ENCODE assay signal across 17 cellular contexts in the genomic region with DNA sequence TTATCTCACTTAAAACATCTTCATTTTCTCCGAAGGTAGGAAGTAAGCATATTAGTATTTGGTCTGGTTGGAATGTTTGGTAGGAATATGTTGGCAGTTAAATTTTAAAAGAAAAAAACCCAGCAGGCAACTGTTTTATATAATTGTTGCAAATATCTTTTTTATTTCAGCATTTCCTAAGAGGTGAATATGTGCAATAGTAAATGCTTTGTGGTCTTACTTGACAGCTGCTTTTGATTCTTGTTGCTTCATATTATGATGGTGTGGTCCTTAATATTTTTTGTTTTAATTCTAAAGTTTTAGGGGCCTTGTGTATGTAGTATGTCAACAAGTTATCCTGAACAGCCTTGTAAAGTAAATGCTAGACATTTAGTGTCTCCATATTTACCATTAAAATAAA. TPM values are rescaled to one million over a fixed set of nuclear protein-coding genes. Genes with fewer than 3 reads are reported as not detected.
A peak's percentile ranks its signal among the peaks of the same experiment; 100 is the strongest.
DNase-seq lines count a peak whose midpoint lies in the region; ATAC-seq and TF ChIP-seq lines count a peak whose summit lies in the region.
"Had no signal": no experiment of that assay in that cellular context is flagged by ENCODE, and none has a peak within 500 bp of the region (broad histone marks: within the 10 kb centered on the region; RNA-seq: fewer than 3 reads in every experiment).

No MANE protein-coding gene starts in this region.

- no CpG with 5 or more reads among the region's 1 CpG for WGBS in mesenchymal stem cell
- 30 to 63% methylated on average over 1 of the region's 1 CpG for WGBS in gastroesophageal sphincter (ENCODE audit: low coverage in 1 of 2), 2 donors

- H3K4me2 ChIP-seq in mesenchymal stem cell (ENCODE audit: low read length, poor library complexity, severe bottlenecking) = no peak overlapping the region
- no peak overlapping the region for H3K4me2 ChIP-seq in neural progenitor cell

- CTCF ChIA-PET in WTC11 (lab: Charles Lee) = no interaction called here

- no peak overlapping the region for H2BK120ac ChIP-seq in mesenchymal stem cell (ENCODE audit: low read depth, low read length)

- TF ChIP-seq POLR2A in gastroesophageal sphincter (IDR thresholded peaks at IDR 0.05) = no peak

- no peak overlapping the region for H2BK15ac ChIP-seq in mesenchymal stem cell (ENCODE audit: low read depth, poor library complexity, severe bottlenecking)

- no peaks in the 10 kb centered on the region for H3K9me3 Mint-ChIP-seq in stimulated activated naive CD8-positive, alpha-beta T cell treated with anti-CD3 and anti-CD28 coated beads, Interleukin-15, Interleukin-2, amounts not matched to agents 100 ng/mL and 50 ng/mL, for 24 hours
- H3K9me3 Mint-ChIP-seq in activated T-helper 17 cell treated with anti-CD3 and anti-CD28 coated beads, Interleukin-2, amount 50 U/mL, for 72 hours = no peaks in the 10 kb centered on the region
- H3K9me3 Mint-ChIP-seq in WTC11 = no peaks in the 10 kb centered on the region
- no peaks in the 10 kb centered on the region for H3K9me3 Mint-ChIP-seq in neural progenitor cell

- TF ChIP-seq CTCF in WTC11 (IDR thresholded peaks at IDR 0.05) (no peak), neural progenitor cell (IDR thresholded peaks at IDR 0.05) (no peak), gastroesophageal sphincter (IDR thresholded peaks at IDR 0.05) (no peak)

- peaks cover 8% of the 10 kb centered on the region for H4K20me1 ChIP-seq in neural progenitor cell (ENCODE audit: low read depth)

- no peak overlapping the region for H4K8ac ChIP-seq in mesenchymal stem cell (ENCODE audit: low read length)

- H3K4me1 ChIP-seq in mesenchymal stem cell (ENCODE audit: control insufficient read depth, insufficient read depth, low read depth, low read length) (peaks cover 9% of the 10 kb centered on the region), neural progenitor cell (no peaks in the 10 kb centered on the region), gastroesophageal sphincter (peaks cover 0 to 58% (median 26%) of the 10 kb centered on the region in 3 donors)

- H2BK5ac ChIP-seq in mesenchymal stem cell (ENCODE audit: low read depth, low read length, poor library complexity, severe bottlenecking) = no peak overlapping the region

- ATAC-seq in stimulated activated naive CD8-positive, alpha-beta T cell treated with anti-CD3 and anti-CD28 coated beads, Interleukin-15, Interleukin-2, amounts not matched to agents 100 U/mL and 50 U/mL, for 24 hours = no peak
- ATAC-seq in activated T-helper 17 cell treated with anti-CD3 and anti-CD28 coated beads, Interleukin-2, amount 50 U/mL, for 72 hours (replicated peaks) = no peak
- ATAC-seq in WTC11 (no peak), GM21367 (IDR thresholded peaks at IDR 0.05; ENCODE audit: unreplicated experiment) (no peak), gastroesophageal sphincter (no peak)
- ATAC-seq: foreskin keratinocyte, mucosa of descending colon had no signal

- H3K14ac ChIP-seq in mesenchymal stem cell (ENCODE audit: low read length in 2 of 2) = no peak overlapping the region

- H3K27me3 Mint-ChIP-seq in stimulated activated naive CD8-positive, alpha-beta T cell treated with anti-CD3 and anti-CD28 coated beads, Interleukin-15, Interleukin-2, amounts not matched to agents 100 ng/mL and 50 ng/mL, for 24 hours = no peaks in the 10 kb centered on the region
- H3K27me3 Mint-ChIP-seq in activated T-helper 17 cell treated with anti-CD3 and anti-CD28 coated beads, Interleukin-2, amount 50 U/mL, for 72 hours = no peaks in the 10 kb centered on the region
- H3K27me3 Mint-ChIP-seq in WTC11 (ENCODE audit: low read depth) = no peaks in the 10 kb centered on the region
- H3K27me3 Mint-ChIP-seq in neural progenitor cell (ENCODE audit: insufficient read depth, low read depth) = peaks cover 4% of the 10 kb centered on the region
- H3K27me3 Mint-ChIP-seq: progenitor cell of endocrine pancreas had no signal

- no peaks in the 10 kb centered on the region for H3K27me3 ChIP-seq in mesenchymal stem cell (ENCODE audit: control insufficient read depth in 1 of 2, insufficient read depth in 1 of 2, low read length in 2 of 2)
- H3K27me3 ChIP-seq in neural progenitor cell = no peaks in the 10 kb centered on the region
- no peaks in the 10 kb centered on the region for H3K27me3 ChIP-seq in gastroesophageal sphincter
- H3K27me3 ChIP-seq: dorsolateral prefrontal cortex, foreskin keratinocyte had no signal

- no peak overlapping the region for H2AK5ac ChIP-seq in mesenchymal stem cell (ENCODE audit: low read length, severe bottlenecking)

- H3K27ac Mint-ChIP-seq in stimulated activated naive CD8-positive, alpha-beta T cell treated with anti-CD3 and anti-CD28 coated beads, Interleukin-15, Interleukin-2, amounts not matched to agents 100 ng/mL and 50 ng/mL, for 24 hours = peak overlapping the region; percentile 87
- H3K27ac Mint-ChIP-seq in activated T-helper 17 cell treated with anti-CD3 and anti-CD28 coated beads, Interleukin-2, amount 50 U/mL, for 72 hours = peak overlapping the region; percentile 82
- H3K27ac Mint-ChIP-seq in WTC11 (no peak overlapping the region), neural progenitor cell (no peak overlapping the region)

- H3K4me1 Mint-ChIP-seq in stimulated activated naive CD8-positive, alpha-beta T cell treated with anti-CD3 and anti-CD28 coated beads, Interleukin-15, Interleukin-2, amounts not matched to agents 100 ng/mL and 50 ng/mL, for 24 hours (ENCODE audit: low read depth) = peaks cover 62% of the 10 kb centered on the region
- peaks cover 25% of the 10 kb centered on the region for H3K4me1 Mint-ChIP-seq in activated T-helper 17 cell treated with anti-CD3 and anti-CD28 coated beads, Interleukin-2, amount 50 U/mL, for 72 hours
- peaks cover 4% of the 10 kb centered on the region for H3K4me1 Mint-ChIP-seq in WTC11
- H3K4me1 Mint-ChIP-seq in neural progenitor cell = peaks cover 8% of the 10 kb centered on the region

- peaks cover 17 to 49% of the 10 kb centered on the region in 2 experiments for H3K36me3 ChIP-seq in mesenchymal stem cell (ENCODE audit: control insufficient read depth in 1 of 2, insufficient read depth in 2 of 2, low read depth in 1 of 2, low read length in 2 of 2)
- no peaks in the 10 kb centered on the region for H3K36me3 ChIP-seq in neural progenitor cell
- peaks cover 2 to 34% of the 10 kb centered on the region in 2 donors for H3K36me3 ChIP-seq in gastroesophageal sphincter

- POLR2A ChIA-PET in WTC11 (lab: Charles Lee) = no interaction called here

- H2AFZ ChIP-seq in mesenchymal stem cell (ENCODE audit: low read depth, low read length) (no peak overlapping the region), neural progenitor cell (replicated peaks) (no peak overlapping the region)

- no peak overlapping the region for H3K18ac ChIP-seq in mesenchymal stem cell (ENCODE audit: low read depth in 1 of 2, low read length in 2 of 2)

- H3K27ac ChIP-seq in mesenchymal stem cell (ENCODE audit: low read length, poor library complexity, severe bottlenecking) = no peak overlapping the region
- H3K27ac ChIP-seq in neural progenitor cell = no peak overlapping the region
- peak overlapping the region in 2 of 4 donors; percentile 28 to 58 for H3K27ac ChIP-seq in gastroesophageal sphincter
- H3K27ac ChIP-seq: foreskin keratinocyte had no signal

- H3K4me3 Mint-ChIP-seq in stimulated activated naive CD8-positive, alpha-beta T cell treated with anti-CD3 and anti-CD28 coated beads, Interleukin-15, Interleukin-2, amounts not matched to agents 100 ng/mL and 50 ng/mL, for 24 hours = peak overlapping the region; percentile 9
- H3K4me3 Mint-ChIP-seq in activated T-helper 17 cell treated with anti-CD3 and anti-CD28 coated beads, Interleukin-2, amount 50 U/mL, for 72 hours = peak overlapping the region; percentile 78
- H3K4me3 Mint-ChIP-seq in WTC11 (no peak overlapping the region), neural progenitor cell (no peak overlapping the region)

- H3K36me3 Mint-ChIP-seq in stimulated activated naive CD8-positive, alpha-beta T cell treated with anti-CD3 and anti-CD28 coated beads, Interleukin-15, Interleukin-2, amounts not matched to agents 100 ng/mL and 50 ng/mL, for 24 hours (ENCODE audit: low read depth) = peaks cover 37% of the 10 kb centered on the region
- H3K36me3 Mint-ChIP-seq in activated T-helper 17 cell treated with anti-CD3 and anti-CD28 coated beads, Interleukin-2, amount 50 U/mL, for 72 hours (ENCODE audit: low read depth) = peaks cover 65% of the 10 kb centered on the region
- H3K36me3 Mint-ChIP-seq in WTC11 (peaks cover 6% of the 10 kb centered on the region; the same call in 1 of the 2 replicates), neural progenitor cell (peaks cover 2% of the 10 kb centered on the region)

- H3K4me3 ChIP-seq in mesenchymal stem cell (ENCODE audit: insufficient read depth in 1 of 2, low read depth in 1 of 2, low read length in 2 of 2) = peak overlapping the region in 1 of 2 experiments; percentile 48
- H3K4me3 ChIP-seq in neural progenitor cell = no peak overlapping the region
- H3K4me3 ChIP-seq in gastroesophageal sphincter = no peak overlapping the region
- H3K4me3 ChIP-seq: mucosa of descending colon had no signal

- H3K9ac ChIP-seq in mesenchymal stem cell (ENCODE audit: low read length) (peak overlapping the region; percentile 80), neural progenitor cell (no peak overlapping the region)

- TF ChIP-seq EP300 in gastroesophageal sphincter (IDR thresholded peaks at IDR 0.05) = no peak

- H4K91ac ChIP-seq in mesenchymal stem cell (ENCODE audit: low read length) = no peak overlapping the region

- H3F3A ChIP-seq in neural progenitor cell (ENCODE audit: low read depth) = no peaks in the 10 kb centered on the region

- DNase-seq in stimulated activated naive CD8-positive, alpha-beta T cell treated with anti-CD3 and anti-CD28 coated beads, Interleukin-15, Interleukin-2, amounts not matched to agents 100 U/mL and 50 U/mL, for 24 hours = no peak
- DNase-seq in mesenchymal stem cell (no peak), WTC11 (ENCODE audit: low spot score) (no peak), neural progenitor cell (ENCODE audit: low spot score) (no peak)
- DNase-seq: aorta, dorsolateral prefrontal cortex, foreskin keratinocyte, mucosa of descending colon, NCI-H1694 treated with DMSO at 0.1 percent for 48 hours, NCI-H526 treated with DMSO at 0.1 percent for 48 hours, RPMI8226, T-helper 9 cell had no signal

- H2BK12ac ChIP-seq in mesenchymal stem cell (ENCODE audit: low read length in 2 of 2) = no peak overlapping the region

- peaks cover 34% of the 10 kb centered on the region for H3K79me2 ChIP-seq in neural progenitor cell (ENCODE audit: low read depth)

- H3K4ac ChIP-seq in mesenchymal stem cell (ENCODE audit: low read depth in 1 of 2, low read length in 2 of 2) = no peak overlapping the region

- no peak overlapping the region for H3K23ac ChIP-seq in mesenchymal stem cell (ENCODE audit: low read length in 2 of 2)

- H3K9me3 ChIP-seq in mesenchymal stem cell (ENCODE audit: control insufficient read depth, low read length) (no peaks in the 10 kb centered on the region), neural progenitor cell (ENCODE audit: low read depth) (no peaks in the 10 kb centered on the region), gastroesophageal sphincter (no peaks in the 10 kb centered on the region)
- H3K9me3 ChIP-seq: mucosa of descending colon had no signal

- H3K79me1 ChIP-seq in mesenchymal stem cell (replicated peaks; ENCODE audit: low read length, poor library complexity, severe bottlenecking) = peaks cover 15% of the 10 kb centered on the region

RNA-seq across cellular contexts. Expression of gene TRAFD1, which starts 6.3 kb away (rescaled TPM):
- total RNA-seq in activated T-helper 17 cell treated with anti-CD3 and anti-CD28 coated beads, Interleukin-2, amount 50 U/mL, for 72 hours = 10 to 100 TPM; 29.7 to 50.0 TPM
- 26.0 TPM for polyA plus RNA-seq in mesenchymal stem cell (2013, experiment 1 of 2)
- 24.7 TPM for polyA plus RNA-seq in mesenchymal stem cell (2013, experiment 2 of 2)
- total RNA-seq in WTC11 (2021) (24.8 to 25.8 TPM (median 25.1 TPM) in 3 replicates), neural progenitor cell (ENCODE audit: low replicate concordance) (35.4 and 40.5 TPM in 2 replicates), gastroesophageal sphincter (10 to 100 TPM; 28.2 to 37.7 (median 30.2) TPM)

RNA-seq across cellular contexts. Expression of gene NAA25, which starts 23.1 kb away (rescaled TPM):
- total RNA-seq in activated T-helper 17 cell treated with anti-CD3 and anti-CD28 coated beads, Interleukin-2, amount 50 U/mL, for 72 hours = 10 to 100 TPM; 37.0 to 45.7 TPM
- 14.3 TPM for polyA plus RNA-seq in mesenchymal stem cell (2013, experiment 1 of 2)
- polyA plus RNA-seq in mesenchymal stem cell (2013, experiment 2 of 2) = 18.4 TPM
- total RNA-seq in WTC11 (2021) = 41.6 to 47.5 TPM (median 44.7 TPM) in 3 replicates
- total RNA-seq in neural progenitor cell (ENCODE audit: low replicate concordance) = 30.8 and 40.7 TPM in 2 replicates
- total RNA-seq in gastroesophageal sphincter = 10 to 100 TPM; 11.1 to 22.6 (median 17.3) TPM

Comparison
In these comparisons a context has a peak if more than half of its experiments do, and no peak if none do; other contexts are left out.
1. H3K27ac Mint-ChIP-seq: peak in stimulated activated naive CD8-positive, alpha-beta T cell treated with anti-CD3 and anti-CD28 coated beads, Interleukin-15, Interleukin-2, amounts not matched to agents 100 ng/mL and 50 ng/mL, for 24 hours (single experiment) and activated T-helper 17 cell treated with anti-CD3 and anti-CD28 coated beads, Interleukin-2, amount 50 U/mL, for 72 hours (single experiment); none in WTC11 (single experiment) and neural progenitor cell (single experiment).
2. H3K4me3 Mint-ChIP-seq: peak in stimulated activated naive CD8-positive, alpha-beta T cell treated with anti-CD3 and anti-CD28 coated beads, Interleukin-15, Interleukin-2, amounts not matched to agents 100 ng/mL and 50 ng/mL, for 24 hours (single experiment) and activated T-helper 17 cell treated with anti-CD3 and anti-CD28 coated beads, Interleukin-2, amount 50 U/mL, for 72 hours (single experiment); none in WTC11 (single experiment) and neural progenitor cell (single experiment).